In the genomic region with DNA sequence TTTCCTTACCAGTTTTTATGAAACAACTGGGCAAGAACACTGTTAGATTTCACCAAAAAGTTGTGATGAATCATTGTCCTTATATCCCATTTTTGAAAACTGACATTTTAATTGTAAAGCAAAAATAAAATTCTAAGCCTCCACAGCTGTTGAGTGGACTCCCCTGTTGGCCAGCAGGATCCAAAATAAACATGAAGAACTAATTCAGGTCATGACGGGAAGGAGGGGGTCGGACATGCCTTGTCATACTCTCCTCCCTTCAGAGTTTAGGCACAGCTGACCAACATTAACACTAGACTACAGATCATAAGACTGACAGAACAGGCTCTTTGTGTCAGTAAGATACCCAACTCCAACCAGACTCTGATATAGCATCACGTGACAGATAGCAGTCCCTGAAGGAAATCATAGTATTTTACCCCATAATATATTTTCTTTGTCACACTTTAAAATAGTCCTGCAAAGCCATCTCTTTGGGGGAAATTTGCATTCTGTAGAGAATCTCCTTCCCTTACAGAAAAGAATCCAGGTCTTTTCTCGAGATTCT, we compare ENCODE assay signal across 1 cellular context. TPM values are rescaled to one million over a fixed set of nuclear protein-coding genes. Genes with fewer than 3 reads are reported as not detected.
"Had no signal": no experiment of that assay in that cellular context is flagged by ENCODE, and none has a peak within 500 bp of the region (broad histone marks: within the 10 kb centered on the region; RNA-seq: fewer than 3 reads in every experiment).

No MANE protein-coding gene starts in this region.

RNA-seq across cellular contexts. Expression of a gene that starts 26.2 kb away (rescaled TPM):
- total RNA-seq: RPMI7951 had no signal
